Comparison of ENCODE assay signal across 9 cellular contexts in the genomic region with DNA sequence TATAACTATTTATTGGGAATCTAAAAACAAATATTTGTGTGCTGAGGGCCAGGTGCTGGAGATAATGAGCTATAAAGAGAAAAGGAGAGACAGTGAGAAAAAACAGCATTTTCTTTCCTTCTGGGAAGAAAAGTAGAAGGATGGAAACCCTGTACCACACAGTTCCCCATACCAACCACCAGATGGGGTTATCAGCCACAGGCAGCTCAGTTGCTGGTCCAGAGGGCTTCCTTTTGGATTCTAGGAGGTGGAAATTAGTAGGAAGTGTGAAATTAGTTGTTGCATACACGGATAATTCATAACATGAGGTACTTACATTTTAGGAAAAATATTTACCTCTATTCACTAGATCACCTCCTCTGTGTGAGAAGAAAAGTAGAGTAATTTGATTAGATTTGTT.
A peak's percentile ranks its signal among the peaks of the same experiment; 100 is the strongest.
DNase-seq lines count a peak whose midpoint lies in the region; ATAC-seq and TF ChIP-seq lines count a peak whose summit lies in the region.
"Had no signal": no experiment of that assay in that cellular context is flagged by ENCODE, and none has a peak within 500 bp of the region (broad histone marks: within the 10 kb centered on the region; RNA-seq: fewer than 3 reads in every experiment).

No MANE protein-coding gene starts in this region.

- peak; percentile 57 for TF ChIP-seq CTCF in C4-2B (conservative IDR thresholded peaks at IDR 0.05)
- TF ChIP-seq CTCF in GM13977 (IDR thresholded peaks at IDR 0.05; ENCODE audit: extremely low read depth, insufficient read depth, missing control alignments) = peak; percentile 24

- ATAC-seq in HG02840 (IDR thresholded peaks at IDR 0.05; ENCODE audit: low FRiP score, unreplicated experiment) (no peak), HG03139 (IDR thresholded peaks at IDR 0.05; ENCODE audit: unreplicated experiment) (no peak)
- ATAC-seq: effector memory CD8-positive, alpha-beta T cell had no signal

- in situ Hi-C loops in GM13977 (cut with MboI; ENCODE audit: low pct_unique_long_range_greater_than_20kb, low sequenced_read_pairs, unreplicated experiment) = no loop called here

- DNase-seq in GM13977 (ENCODE audit: low spot score) = no peak
- peak; percentile 13 for DNase-seq in SKM-1 treated with dmso at 0.1 percent for 144 hours (lab: John Stamatoyannopoulos, UW; ENCODE audit: unreplicated experiment)
- peak; percentile 49 for DNase-seq in iPS-NIHi11 (ENCODE audit: low spot score)
- DNase-seq in HuH-7.5 (ENCODE audit: low spot score) = no peak
- DNase-seq in central memory CD4-positive, alpha-beta T cell = no peak
- DNase-seq: effector memory CD8-positive, alpha-beta T cell had no signal

- no peak overlapping the region for H3K27ac ChIP-seq in C4-2B

Comparison
In these comparisons a context has a peak if more than half of its experiments do, and no peak if none do; other contexts are left out.
1. DNase-seq: peak in SKM-1 treated with dmso at 0.1 percent for 144 hours (single experiment) and iPS-NIHi11 (single experiment); none in GM13977 (single experiment), HuH-7.5 (single experiment) and central memory CD4-positive, alpha-beta T cell (single experiment).